11 cellular contexts compared by ENCODE assay signal in genomic region chr22:19547620-19548019, GRCh38. TPM values are rescaled to one million over a fixed set of nuclear protein-coding genes. Genes with fewer than 3 reads are reported as not detected.
"Had no signal": no experiment of that assay in that cellular context is flagged by ENCODE, and none has a peak within 500 bp of the region (broad histone marks: within the 10 kb centered on the region; RNA-seq: fewer than 3 reads in every experiment).

No MANE protein-coding gene starts in this region.

- H3K4me3 ChIP-seq: GM23338, HAP-1 had no signal

- H3K4me2 ChIP-seq: GM23338 had no signal

- ATAC-seq: GM23338, HCT116 had no signal

- FAIRE-seq: H1, H54 had no signal

- H3K36me3 ChIP-seq: HAP-1 had no signal

- DNase-seq: GOT3, H7, H9, HCEC 1CT, HFFc6 had no signal

- H3K4me1 ChIP-seq: HAP-1 had no signal

- H2AFZ ChIP-seq: GM23338 had no signal

RNA-seq across cellular contexts. Expression of gene CLDN5, which starts 23.4 kb away (rescaled TPM):
- total RNA-seq: H4 had no signal
